In the genomic region with DNA sequence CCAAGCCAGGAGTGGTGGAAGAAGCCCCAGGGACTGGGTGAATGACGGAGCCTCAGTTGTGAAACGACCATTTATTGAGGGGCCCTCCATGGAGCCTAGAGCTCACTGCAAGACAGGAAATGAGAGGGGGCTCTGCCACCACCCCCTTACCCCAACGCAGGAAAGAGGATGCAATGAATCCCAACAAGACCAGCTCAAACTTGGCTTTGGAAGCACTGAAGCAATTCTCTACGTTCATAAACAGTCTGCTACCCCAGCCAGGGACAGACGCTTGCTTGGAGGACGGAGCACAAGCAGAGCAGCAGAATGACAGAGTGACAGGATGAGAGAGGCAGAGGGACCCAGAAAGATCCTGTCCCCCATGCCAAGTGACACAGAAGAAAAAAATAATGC, we compare ENCODE assay signal across 9 cellular contexts. TPM values are rescaled to one million over a fixed set of nuclear protein-coding genes. Genes with fewer than 3 reads are reported as not detected.
A peak's percentile ranks its signal among the peaks of the same experiment; 100 is the strongest.
DNase-seq lines count a peak whose midpoint lies in the region; ATAC-seq and TF ChIP-seq lines count a peak whose summit lies in the region.
"Had no signal": no experiment of that assay in that cellular context is flagged by ENCODE, and none has a peak within 500 bp of the region (broad histone marks: within the 10 kb centered on the region; RNA-seq: fewer than 3 reads in every experiment).

No MANE protein-coding gene starts in this region.

- WGBS in aorta, 2 donors: 1 to 2% methylated on average over 6 of the region's 6 CpGs

- TF ChIP-seq CTCF in left ventricle myocardium inferior (IDR thresholded peaks at IDR 0.05; ENCODE audit: borderline replicate concordance) (no peak), breast epithelium (IDR thresholded peaks at IDR 0.05) (no peak), GM13976 (IDR thresholded peaks at IDR 0.05; ENCODE audit: borderline replicate concordance, control extremely low read depth, extremely low read depth, insufficient read depth, missing control alignments) (no peak)

- in situ Hi-C loops in GM13976 (cut with MboI; ENCODE audit: low sequenced_read_pairs, unreplicated experiment): no loop called here

- no peak for TF ChIP-seq POLR2A in breast epithelium (IDR thresholded peaks at IDR 0.05)

- peak overlapping the region; percentile 95 for H3K4me3 ChIP-seq in left ventricle myocardium inferior
- H3K4me3 ChIP-seq in breast epithelium: peak overlapping the region; percentile 94 to 99 (median 95)
- peak overlapping the region; percentile 75 to 77 for H3K4me3 ChIP-seq in mucosa of rectum (ENCODE audit: low read length in 2 of 2)
- H3K4me3 ChIP-seq in aorta (ENCODE audit: low read length in 2 of 2): peak overlapping the region; percentile 81 to 94

- intact Hi-C loops in left ventricle myocardium inferior (cut with micrococcal nuclease): no loop called here
- intact Hi-C loops in cardiac septum (cut with DNase I): loop anchor here (5.0 kb wide), 1 partner anchor 34 kb away; no protein-coding TSS in a partner anchor
- intact Hi-C loops in breast epithelium (cut with DNase I; ENCODE audit: low total_unique reads): no loop called here
- intact Hi-C loops in aorta (cut with DNase I): loop anchor here (5.0 kb wide), 1 partner anchor 34 kb away; no protein-coding TSS in a partner anchor

- H3K9me3 ChIP-seq in left ventricle myocardium inferior (replicated peaks) (no peaks in the 10 kb centered on the region), breast epithelium (no peaks in the 10 kb centered on the region), mucosa of rectum (ENCODE audit: control insufficient read depth in 2 of 2, low read length in 2 of 2) (no peaks in the 10 kb centered on the region), aorta (ENCODE audit: control insufficient read depth, low read length) (no peaks in the 10 kb centered on the region)

- peak overlapping the region; percentile 56 to 77 for H3K9ac ChIP-seq in mucosa of rectum (ENCODE audit: low read depth in 1 of 2, low read length in 2 of 2)

- peak overlapping the region; percentile 100 for H3K27ac ChIP-seq in left ventricle myocardium inferior (replicated peaks)
- peak overlapping the region; percentile 98 to 100 for H3K27ac ChIP-seq in breast epithelium
- no peak overlapping the region for H3K27ac ChIP-seq in mucosa of rectum (ENCODE audit: low read depth in 2 of 2, low read length in 2 of 2)
- H3K27ac ChIP-seq in aorta (ENCODE audit: low read depth in 1 of 2, low read length in 2 of 2): peak overlapping the region in 1 of 2 donors; percentile 80

- DNase-seq in left ventricle myocardium inferior: no peak
- DNase-seq in cardiac septum (ENCODE audit: low spot score): no peak
- no peak for DNase-seq in breast epithelium (ENCODE audit: low spot score in 2 of 2)
- no peak for DNase-seq in aorta
- no peak for DNase-seq in GM13976 (ENCODE audit: low spot score)
- no peak for DNase-seq in ureter (ENCODE audit: low spot score)
- no peak for DNase-seq in NCI-H1417 treated with DMSO at 0.1 percent for 48 hours (lab: John Stamatoyannopoulos, UW)

- no peak for ATAC-seq in aorta (ENCODE audit: low FRiP score)

- H3K4me1 ChIP-seq in left ventricle myocardium inferior (peaks cover 82% of the 10 kb centered on the region), breast epithelium (peaks cover 27 to 30% of the 10 kb centered on the region in 2 donors), mucosa of rectum (ENCODE audit: control insufficient read depth in 2 of 2, insufficient read depth in 2 of 2, low read length in 2 of 2) (peaks cover 29 to 39% of the 10 kb centered on the region in 2 donors), aorta (ENCODE audit: control insufficient read depth in 1 of 2, insufficient read depth in 2 of 2, low read length in 2 of 2) (no peaks in the 10 kb centered on the region)

- H3K36me3 ChIP-seq in left ventricle myocardium inferior: no peaks in the 10 kb centered on the region
- H3K36me3 ChIP-seq in breast epithelium: no peaks in the 10 kb centered on the region
- H3K36me3 ChIP-seq in mucosa of rectum (ENCODE audit: control insufficient read depth in 2 of 2, insufficient read depth in 2 of 2, low read length in 2 of 2): no peaks in the 10 kb centered on the region
- no peaks in the 10 kb centered on the region for H3K36me3 ChIP-seq in aorta (ENCODE audit: control insufficient read depth in 1 of 2, insufficient read depth in 2 of 2, low read length in 1 of 2)

- H3K27me3 ChIP-seq in left ventricle myocardium inferior (ENCODE audit: low read depth): no peaks in the 10 kb centered on the region
- H3K27me3 ChIP-seq in breast epithelium: no peaks in the 10 kb centered on the region
- no peaks in the 10 kb centered on the region for H3K27me3 ChIP-seq in mucosa of rectum (ENCODE audit: control insufficient read depth in 2 of 2, insufficient read depth in 2 of 2, low read length in 2 of 2)
- H3K27me3 ChIP-seq in aorta (ENCODE audit: control insufficient read depth in 1 of 2, insufficient read depth in 2 of 2, low read length in 1 of 2): no peaks in the 10 kb centered on the region

RNA-seq across cellular contexts. Expression of a gene that starts 1.0 kb away (rescaled TPM):
- 465 TPM for total RNA-seq in left ventricle myocardium inferior
- total RNA-seq in cardiac septum: 487 TPM
- total RNA-seq in breast epithelium: 10 to 100 TPM; 27.2 to 44.8 (median 35.4) TPM
- 100 to 1,000 TPM; 123 to 125 TPM for total RNA-seq in aorta
- polyA plus RNA-seq in aorta: 10 to 100 TPM; 53.7 to 56.3 TPM
- 89.3 TPM for total RNA-seq in ureter

RNA-seq across cellular contexts. Expression of a gene that starts 19.9 kb away (rescaled TPM):
- total RNA-seq in left ventricle myocardium inferior (0.96 TPM), cardiac septum (0.70 TPM), breast epithelium (1 to 10 TPM in 2 of 3 donors, under 1 TPM in 1; 0.66 to 1.6 (median 1.2) TPM), aorta (1 to 10 TPM; 1.4 to 2.0 TPM), ureter (1.5 TPM)
- 1 to 10 TPM in 1 of 2 donors, under 1 TPM in 1; 0.49 to 1.3 TPM for polyA plus RNA-seq in aorta

RNA-seq across cellular contexts. Expression of a gene that starts 26.0 kb away (rescaled TPM):
- total RNA-seq in left ventricle myocardium inferior (46.7 TPM), cardiac septum (41.8 TPM), breast epithelium (10 to 100 TPM; 10.8 to 15.4 (median 14.2) TPM), aorta (10 to 100 TPM; 28.1 to 32.9 TPM), ureter (24.3 TPM)
- polyA plus RNA-seq in aorta: 10 to 100 TPM; 27.4 to 28.4 TPM

RNA-seq across cellular contexts. Expression of a gene that starts 30.9 kb away (rescaled TPM):
- not detected for total RNA-seq in left ventricle myocardium inferior
- total RNA-seq in cardiac septum: not detected
- total RNA-seq in breast epithelium: not detected
- not detected for total RNA-seq in aorta
- polyA plus RNA-seq in aorta: not detected
- total RNA-seq in ureter: not detected
- total RNA-seq: M059J had no signal

RNA-seq across cellular contexts. Expression of a gene that starts 43.9 kb away (rescaled TPM):
- total RNA-seq in left ventricle myocardium inferior (8.1 TPM), cardiac septum (7.9 TPM), breast epithelium (1 to 10 TPM; 4.6 to 6.4 (median 5.0) TPM), aorta (1 to 10 TPM; 1.2 to 2.2 TPM), ureter (4.3 TPM)
- 1 to 10 TPM; 4.7 to 6.6 TPM for polyA plus RNA-seq in aorta

Comparison
In these comparisons a context has a peak if more than half of its experiments do, and no peak if none do; other contexts are left out.
1. intact Hi-C loops: an anchor here in cardiac septum (5.0 kb wide) and aorta (5.0 kb wide); none called in left ventricle myocardium inferior and breast epithelium.
2. H3K27ac ChIP-seq: peak in left ventricle myocardium inferior (single experiment) and breast epithelium (2 of 2); none in mucosa of rectum (0 of 2).
3. Peak in every context shown above with its lines, with median percentiles within 50 percentile points of each other: H3K4me3 ChIP-seq.